In the genomic region with DNA sequence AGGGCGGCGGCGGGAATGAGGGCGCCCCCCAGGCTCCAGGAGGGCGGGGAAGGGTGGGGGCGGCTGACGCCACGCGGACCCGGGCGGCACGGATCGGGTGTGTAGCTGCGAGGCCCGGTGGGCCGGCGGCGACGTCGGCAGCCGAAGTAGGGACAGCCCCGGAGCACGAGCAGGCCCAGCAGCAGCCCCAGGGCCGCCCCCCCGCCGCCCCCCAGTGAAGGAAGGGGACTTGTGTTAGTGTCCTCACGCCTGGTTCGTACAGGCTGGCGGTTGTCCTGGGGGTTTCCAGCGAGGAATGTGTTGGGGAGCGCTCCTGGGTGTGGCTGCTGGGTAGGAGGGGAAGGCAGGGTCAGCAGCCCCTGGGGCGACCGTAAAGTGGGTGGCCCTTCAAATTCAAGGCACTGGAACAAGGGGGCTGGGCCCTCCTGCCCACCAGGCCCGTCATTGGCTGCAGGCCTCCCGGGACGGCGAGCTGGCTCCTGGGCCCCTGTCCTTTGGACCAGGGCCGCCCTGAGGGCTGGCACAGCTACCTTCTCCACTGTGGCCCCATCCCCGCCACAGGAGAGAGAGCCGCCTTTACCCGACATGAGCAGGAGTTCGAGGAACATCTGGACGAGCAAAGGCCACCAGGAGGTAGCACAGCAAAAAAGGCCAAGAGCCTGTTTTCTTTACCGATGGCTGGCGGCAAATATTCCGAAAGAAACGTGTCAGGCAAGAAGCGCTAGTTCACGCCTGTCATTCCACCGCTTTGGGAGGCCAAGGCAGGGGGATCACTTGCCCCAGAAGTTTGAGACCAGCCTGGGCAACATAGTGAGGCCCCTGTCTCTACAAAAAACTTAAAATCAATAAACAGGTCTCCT, we compare ENCODE assay signal across 8 cellular contexts. TPM values are rescaled to one million over a fixed set of nuclear protein-coding genes. Genes with fewer than 3 reads are reported as not detected.
A peak's percentile ranks its signal among the peaks of the same experiment; 100 is the strongest.
DNase-seq lines count a peak whose midpoint lies in the region; ATAC-seq, FAIRE-seq and TF ChIP-seq lines count a peak whose summit lies in the region.

No MANE protein-coding gene starts in this region.

- no peak for FAIRE-seq in H1 (lab: Jason Lieb, UNC)

- no peak overlapping the region for H3K14ac ChIP-seq in H1 (ENCODE audit: insufficient read length)

- RAD21 ChIA-PET in HCT116 (lab: Charles Lee; ENCODE audit: low non-redundant PET in 1 of 2, low total read pairs in 2 of 2, uncharacterized antibody in 2 of 2, unreplicated experiment in 2 of 2): no interaction called here

- H2BK20ac ChIP-seq in H1 (ENCODE audit: low read length): no peak overlapping the region

- peak; percentile 34 for DNase-seq in Calu3
- no peak for DNase-seq in HCT116 (ENCODE audit: low read depth, low spot score)
- peak; percentile 71 to 81 for DNase-seq in SJSA1 (ENCODE audit: low read depth in 1 of 2, low spot score in 2 of 2)
- no peak for DNase-seq in H1 (ENCODE audit: low read depth in 1 of 2, low spot score in 2 of 2)
- no peak for DNase-seq in GM13977 (ENCODE audit: low spot score)
- no peak for DNase-seq in foreskin melanocyte

- no peak overlapping the region for H3K56ac ChIP-seq in H1 (replicated peaks; ENCODE audit: insufficient read length, low read depth, low read length)

- TF ChIP-seq CTCF in Calu3 (IDR thresholded peaks at IDR 0.05; ENCODE audit: unreplicated experiment): no peak
- TF ChIP-seq CTCF in HCT116 (IDR thresholded peaks at IDR 0.05 in 2 of 3, conservative IDR thresholded peaks at IDR 0.05 in 1 of 3; ENCODE audit: borderline replicate concordance in 1 of 3, insufficient read depth in 1 of 3, low read depth in 2 of 3, low read length in 2 of 3): no peak
- TF ChIP-seq CTCF in H1 (IDR thresholded peaks at IDR 0.05; ENCODE audit: control extremely low read depth in 1 of 3, insufficient read depth in 1 of 3, low read depth in 1 of 3, low read length in 3 of 3): no peak
- TF ChIP-seq CTCF in GM13977 (IDR thresholded peaks at IDR 0.05; ENCODE audit: extremely low read depth, insufficient read depth, missing control alignments): no peak

- peak overlapping the region; percentile 48 for H4K5ac ChIP-seq in H1 (ENCODE audit: insufficient read length, low read depth, low read length)

- 0 out of 2 replicates have a peak overlapping the region, but pooled peaks have one; percentile 9 for H2BK12ac ChIP-seq in H1 (ENCODE audit: low read depth, low read length)

- peak overlapping the region; percentile 100 for H3K27ac ChIP-seq in HCT116 (ENCODE audit: low read depth, low read length)
- peak overlapping the region; percentile 85 for H3K27ac ChIP-seq in SJSA1
- H3K27ac ChIP-seq in H1 (ENCODE audit: low read depth, low read length): peak overlapping the region; percentile 65; the same call in 1 of the 2 replicates

- peak overlapping the region; percentile 97 for H3K9ac ChIP-seq in HCT116 (ENCODE audit: low read length)
- H3K9ac ChIP-seq in H1 (replicated peaks in 1 of 4; ENCODE audit: extremely low read depth in 1 of 4, low read depth in 3 of 4, low read length in 3 of 4): peak overlapping the region in 1 of 4 experiments; percentile 64; a peak in 2 of 7 replicates
- H3K9ac ChIP-seq in mucosa of stomach (ENCODE audit: low read length): peak overlapping the region; percentile 72

- WGBS in H1 (ENCODE audit: extremely low coverage in 1 of 2, insufficient coverage in 1 of 2, insufficient read length in 1 of 2, insufficient replicate concordance in 2 of 2, low coverage in 1 of 2, low lambda C conversion rate in 2 of 2, missing lambda C conversion rate in 1 of 2), 2 experiments: 31% methylated on average over 24 of the region's 50 CpGs; no CpG with 5 or more reads in 1 of the 2 experiments

- intact Hi-C loops in Calu3 (cut with micrococcal nuclease; ENCODE audit: unreplicated experiment): no loop called here
- intact Hi-C loops in HCT116 (cut with micrococcal nuclease): loop anchor here (5.0 kb wide), 1 partner anchor 517 kb away; no protein-coding TSS in a partner anchor

- H3K9me3 ChIP-seq in HCT116 (ENCODE audit: control insufficient read depth in 1 of 2, insufficient read depth in 1 of 2, low read depth in 1 of 2, low read length in 2 of 2) (no peaks in the 10 kb centered on the region), SJSA1 (replicated peaks) (no peaks in the 10 kb centered on the region), H1 (ENCODE audit: insufficient read depth in 2 of 2, low read depth in 1 of 2, low read length in 1 of 2) (no peaks in the 10 kb centered on the region), mucosa of stomach (ENCODE audit: control insufficient read depth, low read length) (no peaks in the 10 kb centered on the region)

- H3K36me3 ChIP-seq in HCT116 (ENCODE audit: control insufficient read depth in 1 of 2, insufficient read depth in 2 of 2, low read length in 2 of 2): no peaks in the 10 kb centered on the region
- H3K36me3 ChIP-seq in SJSA1: peaks cover 29% of the 10 kb centered on the region
- peaks cover 0 to 12% (median 4%) of the 10 kb centered on the region in 4 experiments; a peak in 5 of 8 replicates for H3K36me3 ChIP-seq in H1 (ENCODE audit: control insufficient read depth in 2 of 4, insufficient read depth in 4 of 4, low read length in 3 of 4)
- H3K36me3 ChIP-seq in mucosa of stomach (ENCODE audit: control insufficient read depth, insufficient read depth, low read length): peaks cover 9% of the 10 kb centered on the region

- H3K23ac ChIP-seq in H1 (ENCODE audit: insufficient read length): no peak overlapping the region

- no peak overlapping the region; the same call in 1 of the 2 replicates for H3K18ac ChIP-seq in H1 (ENCODE audit: extremely low read depth, low read length)

- no peak overlapping the region for H2BK120ac ChIP-seq in H1 (replicated peaks; ENCODE audit: low read depth, low read length)

- H2AK5ac ChIP-seq in H1 (ENCODE audit: low read depth, low read length): no peak overlapping the region

- CTCF ChIA-PET in Calu3 (lab: Charles Lee): no interaction called here
- CTCF ChIA-PET in HCT116 (lab: Charles Lee): interaction anchor here (1.0 to 5.9 kb wide), 4 partner anchors 19 to 151 kb away, joined by 4 to 40 read pairs (median 18); no protein-coding TSS in a partner anchor
- CTCF ChIA-PET in H1 (lab: Charles Lee; ENCODE audit: partially characterized antibody): interaction anchor here (1.1 to 6.2 kb wide), 4 partner anchors 20 to 151 kb away, joined by 3 to 98 read pairs (median 4); no protein-coding TSS in a partner anchor

- peak overlapping the region; percentile 38 for H3K4ac ChIP-seq in H1 (replicated peaks; ENCODE audit: insufficient read length, low read depth, low read length)

- no peaks in the 10 kb centered on the region for H4K20me1 ChIP-seq in HCT116 (ENCODE audit: insufficient read depth)
- H4K20me1 ChIP-seq in H1 (replicated peaks in 1 of 2; ENCODE audit: control insufficient read depth in 1 of 2, insufficient read depth in 2 of 2, low read length in 2 of 2): peaks cover 0 to 5% of the 10 kb centered on the region in 2 experiments

- H4K91ac ChIP-seq in H1 (replicated peaks; ENCODE audit: insufficient read length, low read length): no peak overlapping the region

- no peaks in the 10 kb centered on the region for H3K27me3 ChIP-seq in HCT116 (ENCODE audit: insufficient read depth, low read length)
- no peaks in the 10 kb centered on the region for H3K27me3 ChIP-seq in SJSA1 (replicated peaks)
- H3K27me3 ChIP-seq in H1 (replicated peaks in 1 of 4; ENCODE audit: control insufficient read depth in 3 of 4, extremely low read depth in 1 of 4, insufficient read depth in 3 of 4, low read length in 3 of 4): no peaks in the 10 kb centered on the region
- H3K27me3 ChIP-seq in mucosa of stomach (ENCODE audit: control insufficient read depth, insufficient read depth, low read length): peaks cover 11% of the 10 kb centered on the region

- TF ChIP-seq EP300 in H1 (IDR thresholded peaks at IDR 0.05; ENCODE audit: borderline replicate concordance in 1 of 2, low read depth in 2 of 2, low read length in 2 of 2): no peak

- in situ Hi-C loops in GM13977 (cut with MboI; ENCODE audit: low pct_unique_long_range_greater_than_20kb, low sequenced_read_pairs, unreplicated experiment): loop anchor here (10.0 kb wide), 1 partner anchor 155 kb away; the partner anchor contains the start of gene UBAC1

- BruUV-seq in Calu3 (replicated peaks; lab: Mats Ljungman, UMichigan): TSS peak; percentile 34
- BruUV-seq in HCT116 (replicated peaks; lab: Mats Ljungman, UMichigan): TSS peak; percentile 70

- H3K4me3 ChIP-seq in HCT116 (replicated peaks in 1 of 2; ENCODE audit: low read depth in 1 of 2, low read length in 2 of 2) (peak overlapping the region; percentile 74 to 87), SJSA1 (peak overlapping the region; percentile 95), H1 (ENCODE audit: extremely low read depth in 1 of 4, insufficient read depth in 2 of 4, low read depth in 3 of 4, low read length in 4 of 4) (peak overlapping the region; percentile 50 to 79 (median 56)), mucosa of stomach (ENCODE audit: low read length) (peak overlapping the region; percentile 36)

- peak; percentile 35 for ATAC-seq in HCT116
- ATAC-seq in GM18907 (IDR thresholded peaks at IDR 0.05; ENCODE audit: unreplicated experiment): no peak

- peaks cover 25% of the 10 kb centered on the region; the same call in 1 of the 2 replicates for H3K79me2 ChIP-seq in HCT116 (ENCODE audit: insufficient read depth, low read length)
- peaks cover 0 to 7% of the 10 kb centered on the region in 2 experiments; a peak in 1 of 4 replicates for H3K79me2 ChIP-seq in H1 (ENCODE audit: control insufficient read depth in 1 of 2, insufficient read depth in 2 of 2, low read length in 2 of 2)

- H3K79me1 ChIP-seq in H1 (ENCODE audit: low read depth, low read length): 0 out of 2 replicates have a peak, but pooled peaks cover 3% of the 10 kb centered on the region

- H2BK15ac ChIP-seq in H1 (ENCODE audit: low read length): no peak overlapping the region

- no peaks in the 10 kb centered on the region for H3K4me1 Mint-ChIP-seq in Calu3 (ENCODE audit: low read depth, unreplicated experiment)

- H3K23me2 ChIP-seq in H1 (ENCODE audit: low read depth, low read length): no peaks in the 10 kb centered on the region; the same call in 1 of the 2 replicates

- H4K8ac ChIP-seq in H1 (ENCODE audit: extremely low read depth, insufficient read depth, low read length): peak overlapping the region; percentile 88; the same call in 1 of the 2 replicates

- POLR2A ChIA-PET in HCT116 (lab: Charles Lee): no interaction called here
- POLR2A ChIA-PET in H1 (lab: Charles Lee; ENCODE audit: partially characterized antibody): interaction anchor here (0.8 to 4.5 kb wide), 5 partner anchors 14 to 158 kb away, joined by 3 to 40 read pairs (median 3); partner anchors contain the start of genes NACC2 and UBAC1

- H3K9me3 Mint-ChIP-seq in Calu3 (ENCODE audit: low read depth, unreplicated experiment): no peaks in the 10 kb centered on the region

- no peaks in the 10 kb centered on the region for H3K9me2 ChIP-seq in HCT116 (ENCODE audit: insufficient read depth)

- H2AFZ ChIP-seq in HCT116 (ENCODE audit: low read depth, low read length, poor library complexity, severe bottlenecking) (no peak overlapping the region), H1 (ENCODE audit: low read length) (no peak overlapping the region)

- H3K4me2 ChIP-seq in HCT116 (ENCODE audit: low read length): peak overlapping the region; percentile 99
- H3K4me2 ChIP-seq in H1 (ENCODE audit: insufficient read depth in 1 of 2, low read depth in 2 of 2, low read length in 2 of 2): peak overlapping the region; percentile 63 to 75

- peak overlapping the region; percentile 74 for H3K4me3 Mint-ChIP-seq in Calu3 (ENCODE audit: low read depth, unreplicated experiment)

- no peak for TF ChIP-seq RAD21 in HCT116 (IDR thresholded peaks at IDR 0.05; ENCODE audit: low read depth)
- no peak for TF ChIP-seq RAD21 in H1 (IDR thresholded peaks at IDR 0.05 in 1 of 2, conservative IDR thresholded peaks at IDR 0.05 in 1 of 2; ENCODE audit: low read depth in 2 of 2, low read length in 2 of 2)

- peaks cover 11% of the 10 kb centered on the region for H3K27me3 Mint-ChIP-seq in Calu3 (ENCODE audit: unreplicated experiment)

- H3K27ac Mint-ChIP-seq in Calu3 (ENCODE audit: unreplicated experiment): no peak overlapping the region

- TF ChIP-seq POLR2A in HCT116 (IDR thresholded peaks at IDR 0.05; ENCODE audit: borderline replicate concordance, extremely low read depth, insufficient read depth, insufficient read length) (peak; percentile 21), H1 (IDR thresholded peaks at IDR 0.05; ENCODE audit: control extremely low read depth in 1 of 2, low read depth in 2 of 2, low read length in 2 of 2) (no peak)

- H3K4me1 ChIP-seq in HCT116 (ENCODE audit: control insufficient read depth in 1 of 2, insufficient read depth in 2 of 2, low read length in 2 of 2): peaks cover 17 to 41% of the 10 kb centered on the region in 2 experiments
- peaks cover 29% of the 10 kb centered on the region for H3K4me1 ChIP-seq in SJSA1 (replicated peaks)
- H3K4me1 ChIP-seq in H1 (replicated peaks in 1 of 4; ENCODE audit: control insufficient read depth in 3 of 4, insufficient read depth in 4 of 4, low read length in 3 of 4): peaks cover 0 to 15% (median 7%) of the 10 kb centered on the region in 4 experiments; a peak in 6 of 7 replicates
- H3K4me1 ChIP-seq in mucosa of stomach (ENCODE audit: control insufficient read depth, insufficient read depth, low read length): peaks cover 26% of the 10 kb centered on the region

- H3K36me3 Mint-ChIP-seq in Calu3 (ENCODE audit: insufficient read depth, unreplicated experiment): peaks cover 18% of the 10 kb centered on the region

- H2BK5ac ChIP-seq in H1 (ENCODE audit: low read depth, low read length): peak overlapping the region; percentile 78; the same call in 1 of the 2 replicates

RNA-seq across cellular contexts. Expression of gene TMEM250, which starts 0.8 kb away (rescaled TPM):
- total RNA-seq in Calu3 (2022) (23.9 and 26.3 TPM in 2 replicates), HCT116 (2021; ENCODE audit: unreplicated experiment) (37.5 TPM)
- 22.1 and 22.3 TPM in 2 replicates for polyA plus RNA-seq in HCT116 (2012)
- total RNA-seq in SJSA1 (2014; rRNA removed; shearing (Covaris generic)): 25.8 and 27.8 TPM in 2 replicates
- 34.9 and 35.3 TPM in 2 replicates for total RNA-seq in H1 (2021; fragmentation: NEBNext Ultra II Directional; extraction: Animal tissue kit (Norgen Biotek cat#: 25700))
- 22.3 and 36.1 TPM in 2 replicates for polyA plus RNA-seq in H1 (2011; rRNA removed)
- polyA plus RNA-seq in H1 (2011; cell fraction: cytosol; rRNA removed): 29.7 TPM
- polyA plus RNA-seq in H1 (2011; cell fraction: nucleus; rRNA removed): 51.9 TPM
- polyA plus RNA-seq in H1 (2012, experiment 1 of 2): 27.3 to 39.7 TPM (median 36.4 TPM) in 4 replicates
- polyA plus RNA-seq in H1 (2012, experiment 2 of 2): 42.5 TPM
- polyA plus RNA-seq in H1 (2013, experiment 1 of 2): 22.7 TPM
- polyA plus RNA-seq in H1 (2013, experiment 2 of 2): 22.4 TPM
- polyA minus RNA-seq in H1 (2011; rRNA and poly(A)+ RNA removed): 16.0 TPM in 2 replicates
- 31.0 TPM for polyA minus RNA-seq in H1 (2011; cell fraction: cytosol; rRNA and poly(A)+ RNA removed)
- 33.8 TPM for polyA minus RNA-seq in H1 (2011; cell fraction: nucleus; rRNA and poly(A)+ RNA removed)

RNA-seq across cellular contexts. Expression of gene NACC2, which starts 24.4 kb away (rescaled TPM):
- total RNA-seq in Calu3 (2022): 19.3 and 24.8 TPM in 2 replicates
- 27.8 TPM for total RNA-seq in HCT116 (2021; ENCODE audit: unreplicated experiment)
- 11.2 and 11.3 TPM in 2 replicates for polyA plus RNA-seq in HCT116 (2012)
- total RNA-seq in SJSA1 (2014; rRNA removed; shearing (Covaris generic)): 18.9 and 20.2 TPM in 2 replicates
- 13.6 and 14.0 TPM in 2 replicates for total RNA-seq in H1 (2021; fragmentation: NEBNext Ultra II Directional; extraction: Animal tissue kit (Norgen Biotek cat#: 25700))
- polyA plus RNA-seq in H1 (2011; rRNA removed): 8.3 and 14.9 TPM in 2 replicates
- 10.8 TPM for polyA plus RNA-seq in H1 (2011; cell fraction: cytosol; rRNA removed)
- polyA plus RNA-seq in H1 (2011; cell fraction: nucleus; rRNA removed): 16.7 TPM
- polyA plus RNA-seq in H1 (2012, experiment 1 of 2): 6.6 to 9.5 TPM (median 8.4 TPM) in 4 replicates
- 5.6 TPM for polyA plus RNA-seq in H1 (2012, experiment 2 of 2)
- polyA plus RNA-seq in H1 (2013, experiment 1 of 2): 6.3 TPM
- 6.3 TPM for polyA plus RNA-seq in H1 (2013, experiment 2 of 2)
- 6.4 and 8.3 TPM in 2 replicates for polyA minus RNA-seq in H1 (2011; rRNA and poly(A)+ RNA removed)
- polyA minus RNA-seq in H1 (2011; cell fraction: cytosol; rRNA and poly(A)+ RNA removed): 12.7 TPM
- polyA minus RNA-seq in H1 (2011; cell fraction: nucleus; rRNA and poly(A)+ RNA removed): 10.0 TPM

Comparison
In these comparisons a context has a peak if more than half of its experiments do, and no peak if none do; other contexts are left out.
1. DNase-seq: peak in Calu3 (single experiment) and SJSA1 (2 of 2); none in HCT116 (single experiment), H1 (0 of 2), GM13977 (single experiment) and foreskin melanocyte (single experiment).
2. H3K4me3 ChIP-seq: peak in every context shown above with its lines; median percentile 95 in SJSA1; 80 in HCT116; 56 in H1; 36 in mucosa of stomach.
3. Peak in every context shown above with its lines, with median percentiles within 50 percentile points of each other: H3K27ac ChIP-seq.